15 cellular contexts compared by ENCODE assay signal in the genomic region with DNA sequence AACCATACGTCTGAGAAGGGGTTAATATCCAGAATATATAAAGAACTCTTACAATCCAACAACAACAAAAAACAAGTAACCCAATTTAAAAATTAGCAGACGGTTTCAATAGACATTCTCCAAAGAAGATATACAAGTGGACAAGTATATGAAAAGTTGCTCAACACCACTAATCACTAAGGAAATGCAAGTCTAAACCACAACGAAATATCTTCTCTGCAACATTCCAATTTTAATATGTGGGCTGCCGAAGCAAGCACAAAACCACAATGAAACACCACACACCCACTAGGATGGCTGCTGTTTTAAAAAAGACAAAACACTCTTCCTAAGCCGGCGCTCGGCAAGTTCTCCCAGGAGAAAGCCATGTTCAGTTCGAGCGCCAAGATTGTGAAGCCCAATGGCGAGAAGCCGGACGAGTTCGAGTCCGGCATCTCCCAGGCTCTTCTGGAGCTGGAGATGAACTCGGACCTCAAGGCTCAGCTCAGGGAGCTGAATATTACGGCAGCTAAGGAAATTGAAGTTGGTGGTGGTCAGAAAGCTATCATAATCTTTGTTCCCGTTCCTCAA. TPM values are rescaled to one million over a fixed set of nuclear protein-coding genes. Genes with fewer than 3 reads are reported as not detected.
DNase-seq lines count a peak whose midpoint lies in the region; TF ChIP-seq lines count a peak whose summit lies in the region.
"Had no signal": no experiment of that assay in that cellular context is flagged by ENCODE, and none has a peak within 500 bp of the region (broad histone marks: within the 10 kb centered on the region; RNA-seq: fewer than 3 reads in every experiment).

No MANE protein-coding gene starts in this region.

- H3K4me1 ChIP-seq in adipocyte (ENCODE audit: control insufficient read depth, insufficient read depth, low read length): peaks cover 13% of the 10 kb centered on the region

- H3K9ac ChIP-seq in adipocyte (ENCODE audit: low read length): no peak overlapping the region

- H3K36me3 ChIP-seq in adipocyte (ENCODE audit: control insufficient read depth, insufficient read depth, low read length, severe bottlenecking) (no peaks in the 10 kb centered on the region), MG63 (no peaks in the 10 kb centered on the region)

- TF ChIP-seq CTCF in AG10803 (conservative IDR thresholded peaks at IDR 0.05; ENCODE audit: low read length): no peak
- TF ChIP-seq CTCF in foreskin fibroblast (IDR thresholded peaks at IDR 0.05; ENCODE audit: low read depth, low read length): no peak

- DNase-seq in AG10803 (ENCODE audit: low read depth): peak; percentile 79
- DNase-seq in HS-5 (ENCODE audit: low read depth): peak; percentile 15
- peak; percentile 71 for DNase-seq in adipocyte (ENCODE audit: low read depth)
- peak; percentile 6 to 18 for DNase-seq in foreskin fibroblast
- no peak for DNase-seq in MG63
- DNase-seq in NK-92 treated with Interleukin-12 subunit alpha and Interleukin-12 subunit beta, amount 100 ng/mL, for 24 hours (lab: John Stamatoyannopoulos, UW): no peak
- DNase-seq in hippocampal formation (lab: John Stamatoyannopoulos, UW): no peak
- no peak for DNase-seq in activated naive CD4-positive, alpha-beta T cell (lab: John Stamatoyannopoulos, UW)
- DNase-seq: activated CD8-positive, alpha-beta memory T cell treated with anti-CD3 and anti-CD28 coated beads, Interleukin-2, amount 50 U/mL, for 48 hours; activated naive CD8-positive, alpha-beta T cell treated with anti-CD3 and anti-CD28 coated beads, Interleukin-2, amount 10 ng/mL, durations not matched to agents 7 days and 5 days; NCI-H1105 had no signal

- H3K27me3 ChIP-seq in adipocyte (replicated peaks; ENCODE audit: control insufficient read depth, insufficient read depth, low read length) (peaks cover 39% of the 10 kb centered on the region), MG63 (peaks cover 3% of the 10 kb centered on the region; the same call in 1 of the 2 replicates)

- H3K4me3 ChIP-seq in AG10803 (ENCODE audit: low read length): no peak overlapping the region
- H3K4me3 ChIP-seq in adipocyte (ENCODE audit: low read length): no peak overlapping the region
- H3K4me3 ChIP-seq in foreskin fibroblast (ENCODE audit: low read depth in 1 of 2, low read length in 2 of 2): no peak overlapping the region
- H3K4me3 ChIP-seq in MG63: no peak overlapping the region
- H3K4me3 ChIP-seq: lung had no signal

- H3K9me3 ChIP-seq in adipocyte (ENCODE audit: control insufficient read depth, low read length) (no peaks in the 10 kb centered on the region), MG63 (no peaks in the 10 kb centered on the region)

RNA-seq across cellular contexts. Expression of a gene that starts 5.9 kb away (rescaled TPM):
- not detected in 2 replicates for total RNA-seq in MG63 (2014; rRNA removed; shearing (Covaris generic); ENCODE audit: low replicate concordance)
- total RNA-seq: activated naive CD8-positive, alpha-beta T cell treated with anti-CD3 and anti-CD28 coated beads, Interleukin-2, amount 10 ng/mL, durations not matched to agents 7 days and 5 days; CD8-positive, alpha-beta T cell; NCI-H460; Right ventricle myocardium inferior had no signal

RNA-seq across cellular contexts. Expression of a gene that starts 38.6 kb away (rescaled TPM):
- total RNA-seq in MG63 (2014; rRNA removed; shearing (Covaris generic); ENCODE audit: low replicate concordance): not detected in 2 replicates
- total RNA-seq: activated naive CD8-positive, alpha-beta T cell treated with anti-CD3 and anti-CD28 coated beads, Interleukin-2, amount 10 ng/mL, durations not matched to agents 7 days and 5 days; CD8-positive, alpha-beta T cell; NCI-H460; Right ventricle myocardium inferior had no signal

Comparison
In these comparisons a context has a peak if more than half of its experiments do, and no peak if none do; other contexts are left out.
1. DNase-seq: peak in AG10803 (single experiment), HS-5 (single experiment), adipocyte (single experiment) and foreskin fibroblast (2 of 2); none in MG63 (single experiment), NK-92 treated with Interleukin-12 subunit alpha and Interleukin-12 subunit beta, amount 100 ng/mL, for 24 hours (single experiment), hippocampal formation (0 of 2) and activated naive CD4-positive, alpha-beta T cell (0 of 4).